ENCODE assay signal across 33 cellular contexts in genomic region chr21:41719691-41720090, GRCh38. TPM values are rescaled to one million over a fixed set of nuclear protein-coding genes. Genes with fewer than 3 reads are reported as not detected.
DNase-seq lines count a peak whose midpoint lies in the region; ATAC-seq and TF ChIP-seq lines count a peak whose summit lies in the region.
"Had no signal": no experiment of that assay in that cellular context is flagged by ENCODE, and none has a peak within 500 bp of the region (broad histone marks: within the 10 kb centered on the region; RNA-seq: fewer than 3 reads in every experiment).

No MANE protein-coding gene starts in this region.

- no peaks in the 10 kb centered on the region for H3K9me3 ChIP-seq in HEK293 (ENCODE audit: control insufficient read depth, insufficient read depth, low read depth, low read length)
- H3K9me3 ChIP-seq: A549, BE2C, BLaER1, Caco-2 had no signal

- POLR2A ChIA-PET in HEK293 (lab: Yijun Ruan, JAX), result no interaction called here

- no peak for ATAC-seq in activated naive CD4-positive, alpha-beta T cell treated with anti-CD3 and anti-CD28 coated beads, Interleukin-2, amount 50 U/mL, for 72 hours
- no peak for ATAC-seq in GM21360 (IDR thresholded peaks at IDR 0.05; ENCODE audit: unreplicated experiment)
- ATAC-seq: A549; CD8-positive, alpha-beta T cell had no signal

- H3K9me3 Mint-ChIP-seq in activated naive CD4-positive, alpha-beta T cell treated with anti-CD3 and anti-CD28 coated beads, Interleukin-2, amount 10 ng/mL, durations not matched to agents 7 days and 5 days, result no peaks in the 10 kb centered on the region
- no peaks in the 10 kb centered on the region for H3K9me3 Mint-ChIP-seq in activated naive CD4-positive, alpha-beta T cell treated with anti-CD3 and anti-CD28 coated beads, Interleukin-2, amount 50 U/mL, for 72 hours
- H3K9me3 Mint-ChIP-seq: CD4-positive, alpha-beta memory T cell; CD4-positive, alpha-beta T cell; CD8-positive, alpha-beta memory T cell; CD8-positive, alpha-beta T cell had no signal

- no peak overlapping the region for H3K4me3 ChIP-seq in HEK293 (ENCODE audit: low read depth, low read length)
- H3K4me3 ChIP-seq: A549; BLaER1; BLaER1 treated with 17β-estradiol and CSF1 and Interleukin-3, amounts not matched to agents 10 nM and 100 nM had no signal

- no peak overlapping the region for H3K4me3 Mint-ChIP-seq in activated naive CD4-positive, alpha-beta T cell treated with anti-CD3 and anti-CD28 coated beads, Interleukin-2, amount 10 ng/mL, durations not matched to agents 7 days and 5 days
- H3K4me3 Mint-ChIP-seq: B cell; CD14-positive monocyte; CD4-positive, alpha-beta memory T cell; CD4-positive, alpha-beta T cell; CD4-positive, CD25-positive, alpha-beta regulatory T cell; CD8-positive, alpha-beta memory T cell; CD8-positive, alpha-beta T cell had no signal

- no peaks in the 10 kb centered on the region for H3K4me1 ChIP-seq in HEK293 (ENCODE audit: control insufficient read depth, insufficient read depth, low read length)
- H3K4me1 ChIP-seq: BE2C had no signal

- intact Hi-C loops in posterior vena cava (cut with DNase I), result no loop called here

- no peak overlapping the region for H3K27ac ChIP-seq in HEK293 (ENCODE audit: extremely low read depth, low read depth, low read length)
- H3K27ac ChIP-seq: 22Rv1; A549; BLaER1; BLaER1 treated with 17β-estradiol and CSF1 and Interleukin-3, amounts not matched to agents 10 nM and 100 nM; C4-2B had no signal

- H3K36me3 Mint-ChIP-seq in activated naive CD4-positive, alpha-beta T cell treated with anti-CD3 and anti-CD28 coated beads, Interleukin-2, amount 10 ng/mL, durations not matched to agents 7 days and 5 days, result no peaks in the 10 kb centered on the region
- H3K36me3 Mint-ChIP-seq in activated naive CD4-positive, alpha-beta T cell treated with anti-CD3 and anti-CD28 coated beads, Interleukin-2, amount 50 U/mL, for 72 hours, result no peaks in the 10 kb centered on the region
- H3K36me3 Mint-ChIP-seq: CD4-positive, alpha-beta memory T cell; CD4-positive, CD25-positive, alpha-beta regulatory T cell; CD8-positive, alpha-beta memory T cell; CD8-positive, alpha-beta T cell had no signal

- H3K4me1 Mint-ChIP-seq in activated naive CD4-positive, alpha-beta T cell treated with anti-CD3 and anti-CD28 coated beads, Interleukin-2, amount 10 ng/mL, durations not matched to agents 7 days and 5 days, result no peaks in the 10 kb centered on the region
- H3K4me1 Mint-ChIP-seq: B cell; CD4-positive, alpha-beta memory T cell; CD4-positive, CD25-positive, alpha-beta regulatory T cell; CD8-positive, alpha-beta memory T cell had no signal

- no peak for TF ChIP-seq CTCF in HEK293 (tag by site-specific recombination; IDR thresholded peaks at IDR 0.05)

- peaks cover 58% of the 10 kb centered on the region for H3K27me3 Mint-ChIP-seq in activated naive CD4-positive, alpha-beta T cell treated with anti-CD3 and anti-CD28 coated beads, Interleukin-2, amount 10 ng/mL, durations not matched to agents 7 days and 5 days

- no peaks in the 10 kb centered on the region for H3K36me3 ChIP-seq in HEK293 (ENCODE audit: control insufficient read depth in 2 of 2, insufficient read depth in 1 of 2, low read length in 2 of 2)
- H3K36me3 ChIP-seq: BE2C; BLaER1; BLaER1 treated with 17β-estradiol and CSF1 and Interleukin-3, amounts not matched to agents 10 nM and 100 nM had no signal

- H3K27ac Mint-ChIP-seq in activated naive CD4-positive, alpha-beta T cell treated with anti-CD3 and anti-CD28 coated beads, Interleukin-2, amount 10 ng/mL, durations not matched to agents 7 days and 5 days, result peak overlapping the region; percentile 33
- no peak overlapping the region for H3K27ac Mint-ChIP-seq in activated naive CD4-positive, alpha-beta T cell treated with anti-CD3 and anti-CD28 coated beads, Interleukin-2, amount 50 U/mL, for 72 hours
- H3K27ac Mint-ChIP-seq: B cell; CD14-positive monocyte; CD4-positive, alpha-beta memory T cell; CD4-positive, alpha-beta T cell; CD4-positive, CD25-positive, alpha-beta regulatory T cell; CD8-positive, alpha-beta memory T cell; CD8-positive, alpha-beta T cell had no signal

- DNase-seq in activated naive CD4-positive, alpha-beta T cell treated with anti-CD3 and anti-CD28 coated beads, Interleukin-2, amount 10 ng/mL, durations not matched to agents 7 days and 5 days, result no peak
- DNase-seq in activated naive CD4-positive, alpha-beta T cell treated with anti-CD3 and anti-CD28 coated beads, Interleukin-2, amount 50 U/mL, for 72 hours (ENCODE audit: low spot score in 2 of 2), result no peak
- peak; percentile 52 for DNase-seq in posterior vena cava (ENCODE audit: low spot score)
- DNase-seq in activated T-cell treated with anti-CD3 and anti-CD28 coated beads for 4 hours, result no peak
- DNase-seq: 8988T; ACHN; AML-193; BE2C; C1 segment of cervical spinal cord; Caco-2; Calu3; CD4-positive, alpha-beta memory T cell; CD4-positive, alpha-beta T cell; CD4-positive, CD25-positive, alpha-beta regulatory T cell; CD8-positive, alpha-beta T cell; COR-L47; DMS 273 treated with DMSO at 0.1 percent for 48 hours; DMS153; DMS53; DMS79; DMS79 treated with DMSO at 0.1 percent for 48 hours; DND-41; EL had no signal

- CTCF ChIA-PET in activated naive CD4-positive, alpha-beta T cell treated with anti-CD3 and anti-CD28 coated beads, Interleukin-2, amount 10 ng/mL, durations not matched to agents 7 days and 5 days (lab: Charles Lee), result no interaction called here
- CTCF ChIA-PET in HEK293 (lab: Yijun Ruan, JAX), result no interaction called here

TF ChIP-seq in HEK293, 187 proteins besides CTCF, POLR2A, EP300 and RAD21:
- TF ChIP-seq ZNF600 (tag by site-specific recombination; IDR thresholded peaks at IDR 0.05) (no peak), GLIS1 (tag by site-specific recombination; IDR thresholded peaks at IDR 0.05) (peak; percentile 7; the same call in 1 of the 2 replicates), EGR2 (tag by site-specific recombination; IDR thresholded peaks at IDR 0.05; ENCODE audit: low read depth) (no peak)

RNA-seq across cellular contexts. Expression of gene RIPK4, which starts 47.2 kb away (rescaled TPM):
- 1 to 10 TPM in 1 of 2 donors, under 1 TPM in 1; 0.52 to 1.3 TPM for total RNA-seq in activated naive CD4-positive, alpha-beta T cell treated with anti-CD3 and anti-CD28 coated beads, Interleukin-2, amount 50 U/mL, for 72 hours
- 1 to 10 TPM in 1 of 2 donors, under 1 TPM in 1; 0.69 to 1.0 TPM for total RNA-seq in posterior vena cava
- total RNA-seq: B cell had no signal
